Comparison of ENCODE assay signal across 21 cellular contexts in the genomic region with DNA sequence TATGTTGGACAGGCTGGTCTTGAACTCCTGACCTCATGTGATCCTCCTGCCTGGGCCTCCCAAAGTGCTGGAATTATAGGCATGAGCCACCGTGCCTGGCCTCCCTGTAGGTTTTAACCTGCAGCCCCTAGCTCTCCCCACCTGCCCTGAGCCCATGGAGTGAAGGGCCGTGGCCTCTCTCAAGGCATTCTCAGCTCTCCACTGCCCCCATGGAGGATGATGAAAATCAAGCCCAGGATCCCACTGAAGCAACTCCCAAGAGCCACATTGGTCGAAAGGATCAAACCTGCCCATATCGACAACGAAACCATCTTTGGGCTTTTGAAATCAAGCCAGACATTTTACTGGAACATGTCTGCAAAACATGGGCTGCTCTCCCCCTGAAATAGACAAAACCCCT. TPM values are rescaled to one million over a fixed set of nuclear protein-coding genes. Genes with fewer than 3 reads are reported as not detected.
DNase-seq lines count a peak whose midpoint lies in the region; TF ChIP-seq lines count a peak whose summit lies in the region.
"Had no signal": no experiment of that assay in that cellular context is flagged by ENCODE, and none has a peak within 500 bp of the region (broad histone marks: within the 10 kb centered on the region; RNA-seq: fewer than 3 reads in every experiment).

No MANE protein-coding gene starts in this region.

- no peak overlapping the region for H4K91ac ChIP-seq in H9 (ENCODE audit: insufficient read length, low read depth, low read length)

- no peak overlapping the region for H3K18ac ChIP-seq in H9 (ENCODE audit: insufficient read length, low read depth, low read length)

- H3K9me3 ChIP-seq in H9 (ENCODE audit: control insufficient read depth, low read depth, low read length): no peaks in the 10 kb centered on the region
- H3K9me3 ChIP-seq in PC-9 (ENCODE audit: insufficient read depth, low read depth): no peaks in the 10 kb centered on the region
- H3K9me3 ChIP-seq in smooth muscle cell (replicated peaks; ENCODE audit: low read depth): no peaks in the 10 kb centered on the region
- no peaks in the 10 kb centered on the region for H3K9me3 ChIP-seq in tibial nerve

- H3K36me3 ChIP-seq in PC-9 (ENCODE audit: low read depth) (no peaks in the 10 kb centered on the region), smooth muscle cell (ENCODE audit: low read depth) (no peaks in the 10 kb centered on the region), tibial nerve (no peaks in the 10 kb centered on the region)

- H2BK120ac ChIP-seq in H9 (ENCODE audit: low read depth, low read length, poor library complexity, severe bottlenecking): no peak overlapping the region

- no peak overlapping the region for H3K27ac Mint-ChIP-seq in H9

- WGBS in H9 (ENCODE audit: extremely low coverage, insufficient read length, low lambda C conversion rate): no CpG with 5 or more reads among the region's 5 CpGs
- whole genome bisulfite sequencing in smooth muscle cell (ENCODE audit: low lambda C conversion rate): 87% methylated on average over 5 of the region's 5 CpGs
- 85 to 88% methylated on average over 5 of the region's 5 CpGs for WGBS in tibial nerve, 2 donors

- no peak for TF ChIP-seq EP300 in tibial nerve (IDR thresholded peaks at IDR 0.05)

- TF ChIP-seq CTCF in H9 (conservative IDR thresholded peaks at IDR 0.05): peak; percentile 15; the same call in 2 of the 3 replicates
- TF ChIP-seq CTCF in PC-9 (conservative IDR thresholded peaks at IDR 0.05): no peak
- TF ChIP-seq CTCF in epithelial cell of proximal tubule (conservative IDR thresholded peaks at IDR 0.05; ENCODE audit: low read depth, low read length): peak; percentile 13
- no peak for TF ChIP-seq CTCF in smooth muscle cell (IDR thresholded peaks at IDR 0.05; ENCODE audit: borderline replicate concordance, insufficient read depth, poor library complexity, severe bottlenecking)
- no peak for TF ChIP-seq CTCF in tibial nerve (IDR thresholded peaks at IDR 0.05)

- peaks cover 11 to 17% of the 10 kb centered on the region in 2 experiments for H3K4me1 Mint-ChIP-seq in H9

- H3K9me3 Mint-ChIP-seq in H9: peaks cover 2 to 3% of the 10 kb centered on the region in 2 experiments; a peak in 4 of 5 replicates

- H3K56ac ChIP-seq in H9 (ENCODE audit: insufficient read length, low read depth, low read length): no peak overlapping the region

- no peak overlapping the region for H3K23ac ChIP-seq in H9 (ENCODE audit: insufficient read length, low read depth, low read length)

- H3K14ac ChIP-seq in H9 (ENCODE audit: insufficient read depth, low read length): no peak overlapping the region

- no peak overlapping the region for H3K4me3 Mint-ChIP-seq in H9

- H3K9ac ChIP-seq in H9 (ENCODE audit: extremely low read depth, insufficient read length, low read length): no peak overlapping the region
- H3K9ac ChIP-seq in smooth muscle cell (ENCODE audit: low read depth): no peak overlapping the region

- no peak overlapping the region for H2AK5ac ChIP-seq in H9 (ENCODE audit: insufficient read length, low read length)

- H3K4ac ChIP-seq in H9 (ENCODE audit: low read depth, low read length): no peak overlapping the region

- no peak overlapping the region for H2BK12ac ChIP-seq in H9 (ENCODE audit: insufficient read length, low read depth, low read length)

- intact Hi-C loops in PC-9 (cut with micrococcal nuclease; ENCODE audit: unreplicated experiment): loop anchor here (1.0 to 10.0 kb wide), 6 partner anchors 13 to 285 kb away; a partner anchor contains a TSS

- H3K4me3 ChIP-seq in PC-9 (no peak overlapping the region), epithelial cell of proximal tubule (ENCODE audit: low read depth, low read length) (no peak overlapping the region), smooth muscle cell (no peak overlapping the region), tibial nerve (no peak overlapping the region)
- H3K4me3 ChIP-seq: SK-N-MC had no signal

- H4K5ac ChIP-seq in H9 (ENCODE audit: insufficient read length, low read depth, low read length): no peak overlapping the region

- no peak overlapping the region for H4K8ac ChIP-seq in H9 (replicated peaks; ENCODE audit: insufficient read length, low read depth, low read length)

- H3K79me1 ChIP-seq in H9 (ENCODE audit: insufficient read depth, low read depth, low read length, poor library complexity, severe bottlenecking): no peaks in the 10 kb centered on the region

- no TSS peak for BruUV-seq in PC-9 (replicated peaks; lab: Mats Ljungman, UMichigan)

- no peaks in the 10 kb centered on the region for H4K20me1 ChIP-seq in H9 (ENCODE audit: control insufficient read depth, insufficient read depth, insufficient read length)
- no peaks in the 10 kb centered on the region for H4K20me1 ChIP-seq in PC-9 (ENCODE audit: insufficient read depth)
- H4K20me1 ChIP-seq in smooth muscle cell (ENCODE audit: low read depth): no peaks in the 10 kb centered on the region

- peaks cover 24% of the 10 kb centered on the region for H3F3A ChIP-seq in PC-9 (ENCODE audit: insufficient read depth, low read depth)
- H3F3A ChIP-seq in smooth muscle cell (ENCODE audit: low read depth): no peaks in the 10 kb centered on the region

- H2BK15ac ChIP-seq in H9 (ENCODE audit: low read depth, low read length): no peak overlapping the region

- no peak overlapping the region for H2BK20ac ChIP-seq in H9 (ENCODE audit: low read depth, low read length, poor library complexity, severe bottlenecking)

- no peaks in the 10 kb centered on the region for H3K9me2 ChIP-seq in PC-9 (ENCODE audit: insufficient read depth)

- TF ChIP-seq POLR2A in tibial nerve (IDR thresholded peaks at IDR 0.05): no peak

- H3T11ph ChIP-seq in H9 (ENCODE audit: low read length): no peak overlapping the region

- H2BK5ac ChIP-seq in H9 (ENCODE audit: insufficient read length, low read length): no peak overlapping the region

- no peak overlapping the region for H2AFZ ChIP-seq in H9 (ENCODE audit: low read length)
- no peak overlapping the region for H2AFZ ChIP-seq in PC-9
- no peak overlapping the region for H2AFZ ChIP-seq in smooth muscle cell (ENCODE audit: low read depth)

- H3K4me1 ChIP-seq in H9 (ENCODE audit: insufficient read depth, low read length) (no peaks in the 10 kb centered on the region), PC-9 (replicated peaks; ENCODE audit: insufficient read depth) (peaks cover 32% of the 10 kb centered on the region), smooth muscle cell (ENCODE audit: low read depth) (no peaks in the 10 kb centered on the region), tibial nerve (no peaks in the 10 kb centered on the region)

- POLR2A ChIA-PET in PC-9 (lab: Charles Lee; ENCODE audit: unreplicated experiment): interaction anchor here (0.7 to 1.1 kb wide), 2 partner anchors 104 to 108 kb away, joined by 5 to 8 read pairs; no protein-coding TSS in a partner anchor

- H3K4me2 ChIP-seq in H9 (ENCODE audit: insufficient read depth, insufficient read length, low read length): no peak overlapping the region
- peak overlapping the region; percentile 58; the same call in 1 of the 2 replicates for H3K4me2 ChIP-seq in PC-9
- H3K4me2 ChIP-seq in smooth muscle cell: no peak overlapping the region

- no peak for DNase-seq in H9
- no peak for DNase-seq in PC-9
- no peak for DNase-seq in epithelial cell of proximal tubule (ENCODE audit: low read depth)
- DNase-seq in smooth muscle cell (lab: John Stamatoyannopoulos, UW; ENCODE audit: unreplicated experiment): no peak
- no peak for DNase-seq in 8988T
- no peak for DNase-seq in tibial nerve (ENCODE audit: low spot score in 2 of 2)
- DNase-seq in NCI-H526 (lab: John Stamatoyannopoulos, UW): no peak
- DNase-seq: ACHN, DMS153, GOT3, Karpas-422, NCI-H1092, NCI-H1436 treated with DMSO at 0.1 percent for 48 hours, NCI-H187 treated with DMSO at 0.1 percent for 48 hours, NCI-H2171 treated with DMSO at 0.1 percent for 48 hours, NCI-H82, SIG-M5 had no signal

- H3K27me3 ChIP-seq in H9 (ENCODE audit: insufficient read depth, low read length): no peaks in the 10 kb centered on the region
- H3K27me3 ChIP-seq in PC-9 (ENCODE audit: insufficient read depth, low read depth): no peaks in the 10 kb centered on the region
- no peaks in the 10 kb centered on the region for H3K27me3 ChIP-seq in smooth muscle cell (ENCODE audit: low read depth)
- no peaks in the 10 kb centered on the region for H3K27me3 ChIP-seq in tibial nerve

- H3K36me3 Mint-ChIP-seq in H9 (ENCODE audit: insufficient read depth in 1 of 3, low read depth in 3 of 3): peaks cover 0 to 2% (median 0%) of the 10 kb centered on the region in 3 experiments; a peak in 1 of 7 replicates

- CTCF ChIA-PET in PC-9 (lab: Charles Lee): interaction anchor here (0.8 kb wide), 1 partner anchor 103 kb away, joined by 3 read pairs; no protein-coding TSS in a partner anchor

- H3K27ac ChIP-seq in H9 (ENCODE audit: insufficient read length, low read depth, low read length) (no peak overlapping the region), PC-9 (peak overlapping the region; percentile 62; the same call in 1 of the 2 replicates), smooth muscle cell (ENCODE audit: low read depth) (peak overlapping the region; percentile 91), tibial nerve (no peak overlapping the region)
- H3K27ac ChIP-seq: HL-60, SK-N-MC had no signal

- H3K79me2 ChIP-seq in H9 (ENCODE audit: insufficient read depth, low read length) (no peaks in the 10 kb centered on the region), PC-9 (ENCODE audit: low read depth) (no peaks in the 10 kb centered on the region), smooth muscle cell (ENCODE audit: low read depth) (no peaks in the 10 kb centered on the region)

- H3K27me3 Mint-ChIP-seq in H9 (ENCODE audit: low read depth): no peaks in the 10 kb centered on the region; the same call in 1 of the 2 replicates

- H3K23me2 ChIP-seq in H9 (ENCODE audit: insufficient read length, low read depth, low read length, poor library complexity, severe bottlenecking): no peaks in the 10 kb centered on the region

RNA-seq across cellular contexts. Expression of a gene that starts 22.4 kb away (rescaled TPM):
- total RNA-seq in H9 (2021) (0.77 and 1.2 TPM in 2 replicates), PC-9 (2021) (9.0 and 12.3 TPM in 2 replicates), epithelial cell of proximal tubule (3.1 TPM in 1 of 2 replicates, not detected in the other), smooth muscle cell (0.54 and 1.2 TPM in 2 replicates), tibial nerve (not detected)
- polyA plus RNA-seq in smooth muscle cell: 0.62 and 4.0 TPM in 2 replicates
- total RNA-seq: OCI-LY7 had no signal
- polyA plus RNA-seq: BJ had no signal

Comparison
In these comparisons a context has a peak if more than half of its experiments do, and no peak if none do; other contexts are left out.
1. H3K27ac ChIP-seq: peak in PC-9 (single experiment) and smooth muscle cell (single experiment); none in H9 (single experiment) and tibial nerve (0 of 4).
2. CTCF ChIP-seq: peak in H9 (single experiment) and epithelial cell of proximal tubule (single experiment); none in PC-9 (single experiment), smooth muscle cell (single experiment) and tibial nerve (0 of 5).